In genomic region chr20:20463933-20464374, GRCh38 we compare ENCODE assay signal across 10 cellular contexts.
DNase-seq lines count a peak whose midpoint lies in the region; ATAC-seq and TF ChIP-seq lines count a peak whose summit lies in the region.
"Had no signal": no experiment of that assay in that cellular context is flagged by ENCODE, and none has a peak within 500 bp of the region (broad histone marks: within the 10 kb centered on the region; RNA-seq: fewer than 3 reads in every experiment).

No MANE protein-coding gene starts in this region.

- peaks cover 14% of the 10 kb centered on the region for H3K4me1 Mint-ChIP-seq in activated CD4-positive, alpha-beta T cell treated with anti-CD3 and anti-CD28 coated beads for 36 hours

- no peaks in the 10 kb centered on the region for H3K27me3 Mint-ChIP-seq in activated CD4-positive, alpha-beta T cell treated with anti-CD3 and anti-CD28 coated beads for 36 hours

- no peaks in the 10 kb centered on the region for H3K9me3 Mint-ChIP-seq in activated CD4-positive, alpha-beta T cell treated with anti-CD3 and anti-CD28 coated beads for 36 hours (ENCODE audit: low read depth)

- no peak for TF ChIP-seq EP300 in suprapubic skin (IDR thresholded peaks at IDR 0.05)

- peaks cover 16% of the 10 kb centered on the region for H3K36me3 Mint-ChIP-seq in activated CD4-positive, alpha-beta T cell treated with anti-CD3 and anti-CD28 coated beads for 36 hours (ENCODE audit: low read depth)

- peaks cover 15% of the 10 kb centered on the region for H3K36me3 ChIP-seq in suprapubic skin

- CTCF ChIA-PET in activated CD4-positive, alpha-beta T cell treated with anti-CD3 and anti-CD28 coated beads for 36 hours (lab: Charles Lee) = no interaction called here

- no peak overlapping the region for H3K4me3 Mint-ChIP-seq in activated CD4-positive, alpha-beta T cell treated with anti-CD3 and anti-CD28 coated beads for 36 hours

- no peak for TF ChIP-seq POLR2A in suprapubic skin (IDR thresholded peaks at IDR 0.05)

- intact Hi-C loops in activated CD4-positive, alpha-beta T cell treated with anti-CD3 and anti-CD28 coated beads for 36 hours (cut with DNase I, micrococcal nuclease) = no loop called here

- H3K4me3 ChIP-seq in fibroblast of pulmonary artery (replicated peaks; ENCODE audit: low read depth, low read length) = no peak overlapping the region
- H3K4me3 ChIP-seq in suprapubic skin = no peak overlapping the region

- ATAC-seq in GM19395 (IDR thresholded peaks at IDR 0.05; ENCODE audit: unreplicated experiment) (peak; percentile 44), GM19467 (IDR thresholded peaks at IDR 0.05; ENCODE audit: unreplicated experiment) (no peak)
- ATAC-seq in activated CD4-positive, alpha-beta T cell treated with anti-CD3 and anti-CD28 coated beads for 36 hours = no peak

- H3K27me3 ChIP-seq in suprapubic skin = no peaks in the 10 kb centered on the region

- peak; percentile 79 for DNase-seq in Ammon's horn (ENCODE audit: low spot score)
- DNase-seq in NCI-H1105 treated with DMSO at 0.1 percent for 48 hours (lab: John Stamatoyannopoulos, UW) = peak; percentile 71
- DNase-seq in fibroblast of pulmonary artery (ENCODE audit: low read depth) = peak; percentile 29
- DNase-seq in activated CD4-positive, alpha-beta T cell treated with anti-CD3 and anti-CD28 coated beads, Interleukin-2, amount 50 U/mL, for 48 hours = no peak
- DNase-seq in suprapubic skin (ENCODE audit: low spot score in 2 of 2) = no peak
- no peak for DNase-seq in activated CD4-positive, alpha-beta T cell treated with anti-CD3 and anti-CD28 coated beads for 36 hours
- DNase-seq: activated naive CD4-positive, alpha-beta T cell treated with Interleukin-2 at 50 U/mL for 16 hours; SIG-M5 had no signal

- 86% methylated on average over 9 of the region's 9 CpGs for WGBS in suprapubic skin

- POLR2A ChIA-PET in activated CD4-positive, alpha-beta T cell treated with anti-CD3 and anti-CD28 coated beads for 36 hours (lab: Charles Lee) = no interaction called here

- no peaks in the 10 kb centered on the region for H3K4me1 ChIP-seq in suprapubic skin

- TF ChIP-seq CTCF in fibroblast of pulmonary artery (IDR thresholded peaks at IDR 0.05; ENCODE audit: low read length, missing control alignments) (no peak), suprapubic skin (IDR thresholded peaks at IDR 0.05) (no peak)

- H3K27ac Mint-ChIP-seq in activated CD4-positive, alpha-beta T cell treated with anti-CD3 and anti-CD28 coated beads for 36 hours = no peak overlapping the region

- no peak overlapping the region for H3K27ac ChIP-seq in suprapubic skin

- H3K9me3 ChIP-seq in suprapubic skin = no peaks in the 10 kb centered on the region

Comparison
In these comparisons a context has a peak if more than half of its experiments do, and no peak if none do; other contexts are left out.
1. DNase-seq: peak in Ammon's horn (single experiment), NCI-H1105 treated with DMSO at 0.1 percent for 48 hours (single experiment) and fibroblast of pulmonary artery (single experiment); none in activated CD4-positive, alpha-beta T cell treated with anti-CD3 and anti-CD28 coated beads, Interleukin-2, amount 50 U/mL, for 48 hours (0 of 2), suprapubic skin (0 of 2) and activated CD4-positive, alpha-beta T cell treated with anti-CD3 and anti-CD28 coated beads for 36 hours (single experiment).